In genomic region chr13:30034448-30034795, GRCh38 we compare ENCODE assay signal across 17 cellular contexts.
A peak's percentile ranks its signal among the peaks of the same experiment; 100 is the strongest.
DNase-seq lines count a peak whose midpoint lies in the region; ATAC-seq, FAIRE-seq and TF ChIP-seq lines count a peak whose summit lies in the region.
"Had no signal": no experiment of that assay in that cellular context is flagged by ENCODE, and none has a peak within 500 bp of the region (broad histone marks: within the 10 kb centered on the region; RNA-seq: fewer than 3 reads in every experiment).

No MANE protein-coding gene starts in this region.

- H3K4me3 ChIP-seq in right lobe of liver (no peak overlapping the region), HepG2 (replicated peaks in 1 of 3; ENCODE audit: insufficient read depth in 1 of 3, low read depth in 2 of 3, low read length in 3 of 3) (no peak overlapping the region), fibroblast of lung (replicated peaks in 1 of 4; ENCODE audit: control extremely low read depth in 1 of 4, insufficient read depth in 1 of 4, low read depth in 3 of 4, low read length in 4 of 4) (no peak overlapping the region), osteoblast (ENCODE audit: insufficient read depth, low read length) (peak overlapping the region; percentile 8), aorta (ENCODE audit: low read length in 2 of 2) (no peak overlapping the region), ascending aorta (no peak overlapping the region), left lung (no peak overlapping the region)

- no TSS peak for BruUV-seq in HepG2 (replicated peaks; lab: Mats Ljungman, UMichigan)

- H3K27ac ChIP-seq in right lobe of liver (no peak overlapping the region), HepG2 (ENCODE audit: extremely low read length, insufficient read depth, low read length) (no peak overlapping the region), fibroblast of lung (ENCODE audit: insufficient read depth, low read length) (peak overlapping the region; percentile 63), osteoblast (ENCODE audit: low read depth, low read length) (peak overlapping the region; percentile 95), aorta (ENCODE audit: low read depth in 1 of 2, low read length in 2 of 2) (no peak overlapping the region), ascending aorta (no peak overlapping the region), left lung (no peak overlapping the region)

- no peaks in the 10 kb centered on the region for H3K36me3 ChIP-seq in right lobe of liver
- H3K36me3 ChIP-seq in HepG2 (replicated peaks in 1 of 2; ENCODE audit: control insufficient read depth in 1 of 2, insufficient read depth in 2 of 2, low read length in 2 of 2), result no peaks in the 10 kb centered on the region
- no peaks in the 10 kb centered on the region for H3K36me3 ChIP-seq in fibroblast of lung (ENCODE audit: control insufficient read depth, insufficient read depth, low read length)
- H3K36me3 ChIP-seq in osteoblast (ENCODE audit: insufficient read depth, low read length), result no peaks in the 10 kb centered on the region
- no peaks in the 10 kb centered on the region for H3K36me3 ChIP-seq in aorta (ENCODE audit: control insufficient read depth in 1 of 2, insufficient read depth in 2 of 2, low read length in 1 of 2)
- H3K36me3 ChIP-seq in ascending aorta, result no peaks in the 10 kb centered on the region
- no peaks in the 10 kb centered on the region for H3K36me3 ChIP-seq in left lung

- 47% methylated on average over 4 of the region's 4 CpGs for WGBS in right lobe of liver (ENCODE audit: insufficient coverage, low coverage, low lambda C conversion rate, missing lambda C conversion rate)
- 40% methylated on average over 4 of the region's 4 CpGs for WGBS in HepG2 (ENCODE audit: low lambda C conversion rate)
- WGBS in aorta, 2 donors, result 95 to 96% methylated on average over 4 of the region's 4 CpGs

- no peak overlapping the region for H2AFZ ChIP-seq in HepG2 (ENCODE audit: low read length)
- no peak overlapping the region for H2AFZ ChIP-seq in fibroblast of lung (ENCODE audit: low read length)
- H2AFZ ChIP-seq in osteoblast (ENCODE audit: low read length), result peak overlapping the region; percentile 23

- H4K20me1 ChIP-seq in HepG2 (ENCODE audit: insufficient read depth, low read length) (no peaks in the 10 kb centered on the region), fibroblast of lung (ENCODE audit: control insufficient read depth, extremely low read depth, insufficient read depth, low read length) (no peaks in the 10 kb centered on the region), osteoblast (ENCODE audit: insufficient read depth, low read length) (no peaks in the 10 kb centered on the region)

- ATAC-seq in right lobe of liver, result peak in 3 of 4 donors; percentile 38 to 81 (median 61)
- no peak for ATAC-seq in HepG2
- peak; percentile 27 for ATAC-seq in aorta (ENCODE audit: low FRiP score)
- no peak for ATAC-seq in left lung

- no peak for TF ChIP-seq RAD21 in HepG2 (CRISPR knock-in tag; IDR thresholded peaks at IDR 0.05)

- TF ChIP-seq POLR2A in right lobe of liver (IDR thresholded peaks at IDR 0.05) (no peak), HepG2 (IDR thresholded peaks at IDR 0.05; ENCODE audit: insufficient read depth in 1 of 2, low read depth in 2 of 2, low read length in 2 of 2) (no peak)

- no peaks in the 10 kb centered on the region for H3K9me3 ChIP-seq in right lobe of liver
- no peaks in the 10 kb centered on the region for H3K9me3 ChIP-seq in HepG2 (ENCODE audit: low read length)
- no peaks in the 10 kb centered on the region for H3K9me3 ChIP-seq in fibroblast of lung (ENCODE audit: control insufficient read depth, insufficient read depth, low read depth, low read length)
- no peaks in the 10 kb centered on the region for H3K9me3 ChIP-seq in osteoblast (ENCODE audit: low read depth, low read length)
- H3K9me3 ChIP-seq in aorta (ENCODE audit: control insufficient read depth, low read length), result no peaks in the 10 kb centered on the region
- no peaks in the 10 kb centered on the region for H3K9me3 ChIP-seq in ascending aorta
- H3K9me3 ChIP-seq in left lung, result no peaks in the 10 kb centered on the region

- TF ChIP-seq CTCF in right lobe of liver (IDR thresholded peaks at IDR 0.05) (no peak), HepG2 (CRISPR knock-in tag; IDR thresholded peaks at IDR 0.05) (no peak), fibroblast of lung (conservative IDR thresholded peaks at IDR 0.05 in 1 of 2, IDR thresholded peaks at IDR 0.05 in 1 of 2; ENCODE audit: low read depth in 1 of 2, low read length in 2 of 2) (no peak), osteoblast (IDR thresholded peaks at IDR 0.05; ENCODE audit: extremely low read depth, low read depth, low read length) (no peak), ascending aorta (IDR thresholded peaks at IDR 0.05) (no peak), left lung (IDR thresholded peaks at IDR 0.05) (no peak)

- H3K9ac ChIP-seq in HepG2 (ENCODE audit: insufficient read depth, low read depth, low read length) (no peak overlapping the region), fibroblast of lung (ENCODE audit: insufficient read depth, low read length) (no peak overlapping the region)

- no peak for FAIRE-seq in HepG2 (lab: Jason Lieb, UNC)
- FAIRE-seq: colon, endometrium had no signal

- POLR2A ChIA-PET in HepG2 (lab: Yijun Ruan, JAX), result no interaction called here

- intact Hi-C loops in right lobe of liver (cut with DNase I), result no loop called here
- intact Hi-C loops in HepG2 (cut with micrococcal nuclease; ENCODE audit: unreplicated experiment), result no loop called here
- intact Hi-C loops in aorta (cut with DNase I), result no loop called here
- intact Hi-C loops in ascending aorta (cut with DNase I), result no loop called here
- intact Hi-C loops in left lung (cut with DNase I), result no loop called here

- CTCF ChIA-PET in HepG2 (lab: Yijun Ruan, JAX; ENCODE audit: low intra/inter-chr PET ratio, low total read pairs), result no interaction called here

- TF ChIP-seq EP300 in HepG2 (IDR thresholded peaks at IDR 0.05; ENCODE audit: low read depth in 2 of 2, low read length in 2 of 2) (no peak), HepG2 (CRISPR knock-in tag; IDR thresholded peaks at IDR 0.05; ENCODE audit: borderline replicate concordance) (no peak)

- H3K4me2 ChIP-seq in HepG2 (ENCODE audit: low read depth, low read length), result no peak overlapping the region
- H3K4me2 ChIP-seq in fibroblast of lung (ENCODE audit: extremely low read depth, insufficient read depth, low read length), result no peak overlapping the region
- H3K4me2 ChIP-seq in osteoblast (ENCODE audit: insufficient read depth, low read length), result peak overlapping the region; percentile 63

- H3K4me1 ChIP-seq in right lobe of liver (no peaks in the 10 kb centered on the region), HepG2 (ENCODE audit: insufficient read depth, low read length) (no peaks in the 10 kb centered on the region), fibroblast of lung (ENCODE audit: control insufficient read depth, extremely low read depth, insufficient read depth, low read length) (peaks cover 15% of the 10 kb centered on the region), osteoblast (ENCODE audit: insufficient read depth, low read length) (peaks cover 41% of the 10 kb centered on the region), aorta (ENCODE audit: control insufficient read depth in 1 of 2, insufficient read depth in 2 of 2, low read length in 2 of 2) (no peaks in the 10 kb centered on the region), ascending aorta (no peaks in the 10 kb centered on the region), left lung (no peaks in the 10 kb centered on the region)

- in situ Hi-C loops in HepG2 (cut with HindIII; ENCODE audit: extremely low pct_ligation_motif_present, low pct_unique_long_range_greater_than_20kb), result no loop called here

- H3K79me2 ChIP-seq in HepG2 (ENCODE audit: insufficient read depth, low read length), result no peaks in the 10 kb centered on the region
- H3K79me2 ChIP-seq in fibroblast of lung (ENCODE audit: control insufficient read depth, insufficient read depth, low read length), result no peaks in the 10 kb centered on the region
- H3K79me2 ChIP-seq in osteoblast (ENCODE audit: insufficient read depth, low read length), result no peaks in the 10 kb centered on the region

- no peaks in the 10 kb centered on the region for H3K27me3 ChIP-seq in right lobe of liver
- peaks cover 0 to 6% of the 10 kb centered on the region in 2 experiments; a peak in 2 of 5 replicates for H3K27me3 ChIP-seq in HepG2 (ENCODE audit: control insufficient read depth in 1 of 2, insufficient read depth in 2 of 2, low read length in 2 of 2)
- H3K27me3 ChIP-seq in fibroblast of lung (ENCODE audit: control insufficient read depth, insufficient read depth, low read length), result no peaks in the 10 kb centered on the region
- no peaks in the 10 kb centered on the region for H3K27me3 ChIP-seq in osteoblast (ENCODE audit: insufficient read depth, low read length)
- H3K27me3 ChIP-seq in aorta (ENCODE audit: control insufficient read depth in 1 of 2, insufficient read depth in 2 of 2, low read length in 1 of 2), result no peaks in the 10 kb centered on the region
- no peaks in the 10 kb centered on the region for H3K27me3 ChIP-seq in ascending aorta
- H3K27me3 ChIP-seq in left lung, result peaks cover 0 to 8% of the 10 kb centered on the region in 2 donors

- DNase-seq in right lobe of liver (no peak), HepG2 (ENCODE audit: low spot score) (no peak), fibroblast of lung (ENCODE audit: low read depth in 2 of 2) (peak; percentile 24 to 25), osteoblast (ENCODE audit: insufficient read length, low spot score, missing footprints) (no peak), aorta (no peak), NCI-H2029 treated with DMSO at 0.1 percent for 48 hours (lab: John Stamatoyannopoulos, UW) (no peak), ascending aorta (ENCODE audit: low spot score in 2 of 2) (no peak), left lung (no peak)
- DNase-seq: activated CD4-positive, alpha-beta T cell treated with anti-CD3 and anti-CD28 coated beads for 48 hours; activated CD8-positive, alpha-beta memory T cell treated with anti-CD3 and anti-CD28 coated beads, Interleukin-2, amount 50 U/mL, for 48 hours; activated gamma-delta T cell treated with Interleukin-2 at 50 U/mL for 16 hours; COR-L47; NCI-H2081 treated with DMSO at 0.1 percent for 48 hours; NCI-H526 treated with DMSO at 0.1 percent for 48 hours; stimulated activated CD4-positive, alpha-beta T cell treated with anti-CD3 and anti-CD28 coated beads, Interleukin-2, amount 100 ng/mL, for 24 hours had no signal

TF ChIP-seq in HepG2, 621 proteins besides CTCF, POLR2A, EP300 and RAD21 (continues in another document):
- no peak for TF ChIP-seq MYC (CRISPR knock-in tag; IDR thresholded peaks at IDR 0.05; ENCODE audit: borderline replicate concordance)
- no peak for TF ChIP-seq ZNF275 (CRISPR knock-in tag; IDR thresholded peaks at IDR 0.05; ENCODE audit: borderline replicate concordance)
- TF ChIP-seq TMF1 (CRISPR knock-in tag; IDR thresholded peaks at IDR 0.05; ENCODE audit: low read depth), result no peak

Comparison
In these comparisons a context has a peak if more than half of its experiments do, and no peak if none do; other contexts are left out.
1. ATAC-seq: peak in right lobe of liver (3 of 4) and aorta (single experiment); none in HepG2 (single experiment) and left lung (single experiment).
2. DNase-seq: peak in fibroblast of lung (2 of 2); none in right lobe of liver (0 of 3), HepG2 (single experiment), osteoblast (single experiment), aorta (0 of 2), NCI-H2029 treated with DMSO at 0.1 percent for 48 hours (single experiment), ascending aorta (0 of 2) and left lung (0 of 2).
3. H3K27ac ChIP-seq: peak in fibroblast of lung (single experiment) and osteoblast (single experiment); none in right lobe of liver (0 of 3), HepG2 (single experiment), aorta (0 of 2), ascending aorta (0 of 2) and left lung (0 of 2).